In genomic region chr14:21069388-21070082, GRCh38 we compare ENCODE assay signal across 8 cellular contexts. TPM values are rescaled to one million over a fixed set of nuclear protein-coding genes. Genes with fewer than 3 reads are reported as not detected.
A peak's percentile ranks its signal among the peaks of the same experiment; 100 is the strongest.
DNase-seq lines count a peak whose midpoint lies in the region; ATAC-seq and TF ChIP-seq lines count a peak whose summit lies in the region.

No MANE protein-coding gene starts in this region.

- H4K8ac ChIP-seq in mesendoderm (ENCODE audit: low read depth, low read length), result no peak overlapping the region

- TF ChIP-seq POLR2A in thyroid gland (IDR thresholded peaks at IDR 0.05), result no peak

- H3K9me3 ChIP-seq in SJCRH30 (replicated peaks), result no peaks in the 10 kb centered on the region
- no peaks in the 10 kb centered on the region for H3K9me3 ChIP-seq in effector memory CD4-positive, alpha-beta T cell (ENCODE audit: control insufficient read depth, low read length)
- no peaks in the 10 kb centered on the region for H3K9me3 ChIP-seq in thyroid gland

- H3K36me3 Mint-ChIP-seq in activated CD8-positive, alpha-beta memory T cell treated with anti-CD3 and anti-CD28 coated beads, Interleukin-2, amount 10 ng/mL, durations not matched to agents 7 days and 5 days, result no peaks in the 10 kb centered on the region

- no peak overlapping the region for H2BK120ac ChIP-seq in mesendoderm (ENCODE audit: low read depth, low read length)

- no peak for DNase-seq in activated CD8-positive, alpha-beta memory T cell treated with anti-CD3 and anti-CD28 coated beads, Interleukin-2, amount 10 ng/mL, durations not matched to agents 7 days and 5 days
- no peak for DNase-seq in activated CD8-positive, alpha-beta memory T cell treated with anti-CD3 and anti-CD28 coated beads, Interleukin-2, amount 50 U/mL, for 48 hours
- DNase-seq in SJCRH30 (peak; percentile 75 to 76), mesendoderm (peak; percentile 86), thyroid gland (peak in 1 of 2 donors; percentile 15), 8988T (no peak)
- DNase-seq in effector memory CD4-positive, alpha-beta T cell, result peak in 1 of 3 donors; percentile 20

- peaks cover 84% of the 10 kb centered on the region for H3K27me3 Mint-ChIP-seq in activated CD8-positive, alpha-beta memory T cell treated with anti-CD3 and anti-CD28 coated beads, Interleukin-2, amount 10 ng/mL, durations not matched to agents 7 days and 5 days

- intact Hi-C loops in thyroid gland (cut with DNase I), result loop anchor here (2.0 kb wide), 1 partner anchor 23 kb away; no protein-coding TSS in a partner anchor

- no peak for ATAC-seq in activated CD8-positive, alpha-beta memory T cell treated with anti-CD3 and anti-CD28 coated beads, Interleukin-2, amount 10 ng/mL, durations not matched to agents 7 days and 5 days
- no peak for ATAC-seq in GM18909 (IDR thresholded peaks at IDR 0.05; ENCODE audit: poor library complexity, unreplicated experiment)

- H3K4me1 ChIP-seq in SJCRH30 (peaks cover 5% of the 10 kb centered on the region; the same call in 1 of the 2 replicates), mesendoderm (ENCODE audit: control insufficient read depth, low read depth, low read length) (peaks cover 5% of the 10 kb centered on the region), thyroid gland (peaks cover 39 to 46% of the 10 kb centered on the region in 2 donors)
- H3K4me1 ChIP-seq in effector memory CD4-positive, alpha-beta T cell (ENCODE audit: control insufficient read depth, insufficient read depth, low read length, poor library complexity, severe bottlenecking), result peaks cover 35% of the 10 kb centered on the region

- peak in 1 of 6 experiments; percentile 8 for TF ChIP-seq CTCF in thyroid gland (IDR thresholded peaks at IDR 0.05)

- peaks cover 31% of the 10 kb centered on the region for H3K4me1 Mint-ChIP-seq in activated CD8-positive, alpha-beta memory T cell treated with anti-CD3 and anti-CD28 coated beads, Interleukin-2, amount 10 ng/mL, durations not matched to agents 7 days and 5 days

- no peak overlapping the region for H3K27ac Mint-ChIP-seq in activated CD8-positive, alpha-beta memory T cell treated with anti-CD3 and anti-CD28 coated beads, Interleukin-2, amount 10 ng/mL, durations not matched to agents 7 days and 5 days

- CTCF ChIA-PET in activated CD8-positive, alpha-beta memory T cell treated with anti-CD3 and anti-CD28 coated beads, Interleukin-2, amount 10 ng/mL, durations not matched to agents 7 days and 5 days (lab: Charles Lee), result interaction anchor here (1.0 to 5.9 kb wide), 16 partner anchors 18 to 92 kb away, joined by 3 to 109 read pairs (median 16); partner anchors contain the start of genes TMEM253 and ZNF219

- H3K9ac ChIP-seq in mesendoderm (ENCODE audit: low read length), result peak overlapping the region; percentile 70

- H3K4me3 ChIP-seq in SJCRH30 (peak overlapping the region; percentile 85), mesendoderm (ENCODE audit: low read length) (peak overlapping the region; percentile 64), thyroid gland (replicated peaks in 1 of 3) (peak overlapping the region; percentile 9 to 60 (median 42))
- H3K4me3 ChIP-seq in effector memory CD4-positive, alpha-beta T cell (ENCODE audit: insufficient read depth, low read depth, low read length, poor library complexity, severe bottlenecking), result peak overlapping the region; percentile 48

- no peak overlapping the region for H4K5ac ChIP-seq in mesendoderm (ENCODE audit: low read length)

- no peak overlapping the region for H2AK5ac ChIP-seq in mesendoderm (ENCODE audit: low read length)

- peak overlapping the region; percentile 43 for H2BK5ac ChIP-seq in mesendoderm (ENCODE audit: low read length)

- H3K18ac ChIP-seq in mesendoderm (ENCODE audit: low read length), result peak overlapping the region; percentile 77

- peak overlapping the region; percentile 77 for H3K4me2 ChIP-seq in mesendoderm (ENCODE audit: low read length)

- H3K27ac ChIP-seq in SJCRH30 (peak overlapping the region; percentile 93), mesendoderm (ENCODE audit: low read depth, low read length) (peak overlapping the region; percentile 99), thyroid gland (peak overlapping the region; percentile 72 to 90 (median 85))
- no peak overlapping the region for H3K27ac ChIP-seq in effector memory CD4-positive, alpha-beta T cell (ENCODE audit: insufficient read depth, low read length, poor library complexity, severe bottlenecking)

- H3K36me3 ChIP-seq in SJCRH30 (peaks cover 11% of the 10 kb centered on the region; the same call in 1 of the 2 replicates), mesendoderm (ENCODE audit: control insufficient read depth, insufficient read depth, low read length) (peaks cover 2% of the 10 kb centered on the region), thyroid gland (no peaks in the 10 kb centered on the region)
- H3K36me3 ChIP-seq in effector memory CD4-positive, alpha-beta T cell (ENCODE audit: control insufficient read depth, insufficient read depth, low read length), result no peaks in the 10 kb centered on the region

- H3K4ac ChIP-seq in mesendoderm (ENCODE audit: low read depth, low read length), result peak overlapping the region; percentile 74

- peaks cover 8% of the 10 kb centered on the region for H3K79me1 ChIP-seq in mesendoderm (ENCODE audit: low read length)

- peak overlapping the region; percentile 47 for H3K4me3 Mint-ChIP-seq in activated CD8-positive, alpha-beta memory T cell treated with anti-CD3 and anti-CD28 coated beads, Interleukin-2, amount 10 ng/mL, durations not matched to agents 7 days and 5 days

- H3K79me2 ChIP-seq in mesendoderm (ENCODE audit: control insufficient read depth, insufficient read depth, low read length), result peaks cover 3% of the 10 kb centered on the region

- H3K27me3 ChIP-seq in SJCRH30 (no peaks in the 10 kb centered on the region), mesendoderm (ENCODE audit: insufficient read depth, low read length, poor library complexity) (no peaks in the 10 kb centered on the region), thyroid gland (no peaks in the 10 kb centered on the region)
- peaks cover 47% of the 10 kb centered on the region for H3K27me3 ChIP-seq in effector memory CD4-positive, alpha-beta T cell (replicated peaks; ENCODE audit: control insufficient read depth, insufficient read depth, low read length, poor library complexity, severe bottlenecking)

- no peaks in the 10 kb centered on the region for H3K9me3 Mint-ChIP-seq in activated CD8-positive, alpha-beta memory T cell treated with anti-CD3 and anti-CD28 coated beads, Interleukin-2, amount 10 ng/mL, durations not matched to agents 7 days and 5 days (ENCODE audit: low read depth)

- H3K56ac ChIP-seq in mesendoderm (ENCODE audit: low read length), result peak overlapping the region; percentile 99

- WGBS in mesendoderm (ENCODE audit: extremely low coverage, insufficient coverage, low lambda C conversion rate), result no CpG with 5 or more reads among the region's 40 CpGs
- WGBS in thyroid gland, 2 donors, result 6 to 7% methylated on average over 7 to 36 of the region's 40 CpGs

- H2BK15ac ChIP-seq in mesendoderm (replicated peaks; ENCODE audit: low read depth), result no peak overlapping the region

- H3K23ac ChIP-seq in mesendoderm (ENCODE audit: low read length), result peak overlapping the region; percentile 11

RNA-seq across cellular contexts. Expression of gene ARHGEF40, which starts 0.6 kb away (rescaled TPM):
- under 1 TPM in 1 of 2 experiments, not detected in 1; 0.09 TPM for total RNA-seq in activated CD8-positive, alpha-beta memory T cell treated with anti-CD3 and anti-CD28 coated beads, Interleukin-2, amount 10 ng/mL, durations not matched to agents 7 days and 5 days
- total RNA-seq in SJCRH30 (2014; rRNA removed; shearing (Covaris generic)), result 28.3 and 29.3 TPM in 2 replicates
- polyA plus RNA-seq in mesendoderm (2013, experiment 1 of 2), result 29.5 TPM
- 26.2 TPM for polyA plus RNA-seq in mesendoderm (2013, experiment 2 of 2)
- 10 to 100 TPM; 28.1 to 44.8 (median 43.4) TPM for total RNA-seq in thyroid gland

RNA-seq across cellular contexts. Expression of gene RNASE8, which starts 11.9 kb away (rescaled TPM):
- total RNA-seq in activated CD8-positive, alpha-beta memory T cell treated with anti-CD3 and anti-CD28 coated beads, Interleukin-2, amount 10 ng/mL, durations not matched to agents 7 days and 5 days, result not detected
- not detected in 2 replicates for total RNA-seq in SJCRH30 (2014; rRNA removed; shearing (Covaris generic))
- polyA plus RNA-seq in mesendoderm (2013, experiment 1 of 2), result not detected
- not detected for polyA plus RNA-seq in mesendoderm (2013, experiment 2 of 2)
- not detected for total RNA-seq in thyroid gland

RNA-seq across cellular contexts. Expression of gene RNASE7, which starts 27.4 kb away (rescaled TPM):
- total RNA-seq in activated CD8-positive, alpha-beta memory T cell treated with anti-CD3 and anti-CD28 coated beads, Interleukin-2, amount 10 ng/mL, durations not matched to agents 7 days and 5 days, result not detected
- not detected in 2 replicates for total RNA-seq in SJCRH30 (2014; rRNA removed; shearing (Covaris generic))
- not detected for polyA plus RNA-seq in mesendoderm (2013, experiment 1 of 2)
- polyA plus RNA-seq in mesendoderm (2013, experiment 2 of 2), result not detected
- not detected for total RNA-seq in thyroid gland

RNA-seq across cellular contexts. Expression of gene ZNF219, which starts 28.9 kb away (rescaled TPM):
- 1 to 10 TPM; 5.8 to 5.9 TPM for total RNA-seq in activated CD8-positive, alpha-beta memory T cell treated with anti-CD3 and anti-CD28 coated beads, Interleukin-2, amount 10 ng/mL, durations not matched to agents 7 days and 5 days
- 2.6 and 5.9 TPM in 2 replicates for total RNA-seq in SJCRH30 (2014; rRNA removed; shearing (Covaris generic))
- 43.6 TPM for polyA plus RNA-seq in mesendoderm (2013, experiment 1 of 2)
- polyA plus RNA-seq in mesendoderm (2013, experiment 2 of 2), result 45.1 TPM
- 10 to 100 TPM; 53.6 to 82.7 (median 67.3) TPM for total RNA-seq in thyroid gland

RNA-seq across cellular contexts. Expression of gene TMEM253, which starts 31.3 kb away (rescaled TPM):
- total RNA-seq in activated CD8-positive, alpha-beta memory T cell treated with anti-CD3 and anti-CD28 coated beads, Interleukin-2, amount 10 ng/mL, durations not matched to agents 7 days and 5 days, result not detected
- not detected in 2 replicates for total RNA-seq in SJCRH30 (2014; rRNA removed; shearing (Covaris generic))
- 1.1 TPM for polyA plus RNA-seq in mesendoderm (2013, experiment 1 of 2)
- 1.2 TPM for polyA plus RNA-seq in mesendoderm (2013, experiment 2 of 2)
- 1 to 10 TPM in 2 of 4 donors, under 1 TPM in 1, not detected in 1; 0.81 to 3.1 (median 2.8) TPM for total RNA-seq in thyroid gland

Comparison
In these comparisons a context has a peak if more than half of its experiments do, and no peak if none do; other contexts are left out.
1. DNase-seq: peak in SJCRH30 (2 of 2) and mesendoderm (single experiment); none in activated CD8-positive, alpha-beta memory T cell treated with anti-CD3 and anti-CD28 coated beads, Interleukin-2, amount 10 ng/mL, durations not matched to agents 7 days and 5 days (single experiment), activated CD8-positive, alpha-beta memory T cell treated with anti-CD3 and anti-CD28 coated beads, Interleukin-2, amount 50 U/mL, for 48 hours (single experiment) and 8988T (single experiment).
2. RNA of gene ARHGEF40, which starts 0.6 kb away (total RNA-seq): 28.1 to 44.8 TPM in thyroid gland and 28.3 to 29.3 TPM in SJCRH30; 0.09 TPM in activated CD8-positive, alpha-beta memory T cell treated with anti-CD3 and anti-CD28 coated beads, Interleukin-2, amount 10 ng/mL, durations not matched to agents 7 days and 5 days; every median in the first group is over 10 times any median in the second.
3. Peak in every context shown above with its lines, with median percentiles within 50 percentile points of each other: H3K4me3 ChIP-seq.